ENCODE assay signal across 15 cellular contexts in the genomic region with DNA sequence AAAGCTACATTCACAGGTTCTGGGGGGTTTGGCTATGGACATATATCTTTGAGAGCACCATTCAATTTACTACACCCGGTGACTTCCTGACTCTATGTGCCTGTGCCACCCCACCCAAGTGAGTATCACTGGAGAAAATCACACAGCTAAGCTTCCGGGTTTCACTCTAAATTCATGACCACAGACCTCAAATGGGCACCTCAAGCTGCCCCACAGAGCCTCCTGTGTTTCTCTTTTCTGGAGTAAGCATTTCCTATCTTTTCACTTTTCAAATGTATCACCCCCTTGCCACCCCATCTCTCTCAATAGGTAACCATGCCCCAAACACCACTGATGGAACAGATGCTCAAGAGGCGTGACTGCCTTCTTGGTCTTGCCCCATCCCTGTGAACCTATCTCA. TPM values are rescaled to one million over a fixed set of nuclear protein-coding genes. Genes with fewer than 3 reads are reported as not detected.
DNase-seq lines count a peak whose midpoint lies in the region; ATAC-seq and TF ChIP-seq lines count a peak whose summit lies in the region.
"Had no signal": no experiment of that assay in that cellular context is flagged by ENCODE, and none has a peak within 500 bp of the region (broad histone marks: within the 10 kb centered on the region; RNA-seq: fewer than 3 reads in every experiment).

No MANE protein-coding gene starts in this region.

- peak overlapping the region; percentile 98 for H3K27ac ChIP-seq in Karpas-422 (ENCODE audit: low read length)
- H3K27ac ChIP-seq: SJCRH30, vagina had no signal

- H4K20me1 ChIP-seq in Karpas-422 (ENCODE audit: insufficient read depth, low read depth, low read length): no peaks in the 10 kb centered on the region

- H3K36me3 ChIP-seq in Karpas-422 (ENCODE audit: insufficient read depth, low read length) (no peaks in the 10 kb centered on the region), H7 (replicated peaks; ENCODE audit: control insufficient read depth, insufficient read depth, low read length) (no peaks in the 10 kb centered on the region)
- H3K36me3 ChIP-seq: SJCRH30, spleen, vagina had no signal

- peak overlapping the region; percentile 58 for H3K9ac ChIP-seq in Karpas-422 (ENCODE audit: low read length)

- H3K4me3 ChIP-seq in Karpas-422 (ENCODE audit: low read length) (peak overlapping the region; percentile 39; the same call in 1 of the 2 replicates), H7 (ENCODE audit: insufficient read depth, low read depth, low read length) (no peak overlapping the region)
- H3K4me3 ChIP-seq: SJCRH30, spleen, vagina had no signal

- no peak overlapping the region for H2AFZ ChIP-seq in Karpas-422 (ENCODE audit: low read length)

- H3K9me3 ChIP-seq in Karpas-422 (ENCODE audit: low read length): no peaks in the 10 kb centered on the region
- H3K9me3 ChIP-seq: SJCRH30, spleen, vagina had no signal

- no peaks in the 10 kb centered on the region for H3K27me3 ChIP-seq in Karpas-422 (ENCODE audit: low read length)
- no peaks in the 10 kb centered on the region; the same call in 1 of the 2 replicates for H3K27me3 ChIP-seq in H7 (ENCODE audit: control insufficient read depth, insufficient read depth, low read length)
- H3K27me3 ChIP-seq: SJCRH30, spleen, vagina had no signal

- TF ChIP-seq CTCF in progenitor cell of endocrine pancreas (IDR thresholded peaks at IDR 0.05; ENCODE audit: unreplicated experiment): no peak

- no peak overlapping the region for H3K27ac Mint-ChIP-seq in activated naive CD8-positive, alpha-beta T cell
- H3K27ac Mint-ChIP-seq in stimulated activated naive CD8-positive, alpha-beta T cell treated with anti-CD3 and anti-CD28 coated beads, Interleukin-15, amount 100 ng/mL, for 72 hours: peak overlapping the region in 1 of 2 donors; percentile 22
- H3K27ac Mint-ChIP-seq in progenitor cell of endocrine pancreas: no peak overlapping the region

- no peaks in the 10 kb centered on the region for H3K79me2 ChIP-seq in Karpas-422 (ENCODE audit: low read length)

- no peaks in the 10 kb centered on the region for H3K27me3 Mint-ChIP-seq in activated naive CD8-positive, alpha-beta T cell
- H3K27me3 Mint-ChIP-seq in stimulated activated naive CD8-positive, alpha-beta T cell treated with anti-CD3 and anti-CD28 coated beads, Interleukin-15, amount 100 ng/mL, for 72 hours: peaks cover 8% of the 10 kb centered on the region
- peaks cover 15% of the 10 kb centered on the region for H3K27me3 Mint-ChIP-seq in progenitor cell of endocrine pancreas

- no peaks in the 10 kb centered on the region for H3K9me2 ChIP-seq in Karpas-422 (replicated peaks; ENCODE audit: insufficient read depth, low read length)

- peak overlapping the region; percentile 47 for H3K4me2 ChIP-seq in Karpas-422 (ENCODE audit: low read depth, low read length, poor library complexity, severe bottlenecking)

- H3K4me1 ChIP-seq in Karpas-422 (ENCODE audit: low read length): peaks cover 95% of the 10 kb centered on the region
- H3K4me1 ChIP-seq: SJCRH30, vagina had no signal

- H3K36me3 Mint-ChIP-seq in activated naive CD8-positive, alpha-beta T cell: no peaks in the 10 kb centered on the region
- no peaks in the 10 kb centered on the region for H3K36me3 Mint-ChIP-seq in progenitor cell of endocrine pancreas (ENCODE audit: insufficient read depth)

- peak; percentile 68 for ATAC-seq in stimulated activated naive CD8-positive, alpha-beta T cell treated with anti-CD3 and anti-CD28 coated beads, Interleukin-15, amount 100 ng/mL, for 72 hours

- DNase-seq in activated effector memory CD4-positive, alpha-beta T cell treated with anti-CD3 and anti-CD28 coated beads, Interleukin-2, amount 50 U/mL, for 16 hours: peak; percentile 55
- no peak for DNase-seq in activated effector memory CD4-positive, alpha-beta T cell treated with Interleukin-2 at 50 U/mL for 16 hours
- peak; percentile 52 for DNase-seq in Karpas-422
- DNase-seq in stimulated activated naive CD8-positive, alpha-beta T cell treated with anti-CD3 and anti-CD28 coated beads, Interleukin-15, amount 100 ng/mL, for 72 hours: peak in 1 of 2 donors; percentile 43
- no peak for DNase-seq in H7
- DNase-seq in activated CD8-positive, alpha-beta memory T cell treated with anti-CD3 and anti-CD28 coated beads for 24 hours: no peak
- DNase-seq in progenitor cell of endocrine pancreas (ENCODE audit: low spot score, unreplicated experiment): no peak
- DNase-seq: DND-41, NCI-H187, NCI-H774, nucleus accumbens, SJCRH30, spleen had no signal

- peak overlapping the region; percentile 46 for H3K4me3 Mint-ChIP-seq in activated naive CD8-positive, alpha-beta T cell
- H3K4me3 Mint-ChIP-seq in stimulated activated naive CD8-positive, alpha-beta T cell treated with anti-CD3 and anti-CD28 coated beads, Interleukin-15, amount 100 ng/mL, for 72 hours: no peak overlapping the region
- no peak overlapping the region for H3K4me3 Mint-ChIP-seq in progenitor cell of endocrine pancreas (ENCODE audit: low read depth)

- H3K9me3 Mint-ChIP-seq in activated naive CD8-positive, alpha-beta T cell (ENCODE audit: low read depth): no peaks in the 10 kb centered on the region
- H3K9me3 Mint-ChIP-seq in stimulated activated naive CD8-positive, alpha-beta T cell treated with anti-CD3 and anti-CD28 coated beads, Interleukin-15, amount 100 ng/mL, for 72 hours: peaks cover 0 to 4% of the 10 kb centered on the region in 2 donors
- peaks cover 4% of the 10 kb centered on the region for H3K9me3 Mint-ChIP-seq in progenitor cell of endocrine pancreas (ENCODE audit: low read depth)

- peaks cover 49% of the 10 kb centered on the region for H3K4me1 Mint-ChIP-seq in activated naive CD8-positive, alpha-beta T cell (ENCODE audit: low read depth)
- H3K4me1 Mint-ChIP-seq in stimulated activated naive CD8-positive, alpha-beta T cell treated with anti-CD3 and anti-CD28 coated beads, Interleukin-15, amount 100 ng/mL, for 72 hours: peaks cover 74% of the 10 kb centered on the region
- no peaks in the 10 kb centered on the region for H3K4me1 Mint-ChIP-seq in progenitor cell of endocrine pancreas (ENCODE audit: low read depth)

RNA-seq across cellular contexts. Expression of a gene that starts 49.2 kb away (rescaled TPM):
- total RNA-seq in Karpas-422 (2014; rRNA removed; shearing (Covaris generic); ENCODE audit: low replicate concordance): 77.9 and 93.3 TPM in 2 replicates
- 17.1 and 17.6 TPM in 2 replicates for total RNA-seq in H7 (2014; rRNA removed; shearing (Covaris generic))
- 23.9 and 24.4 TPM in 2 replicates for total RNA-seq in progenitor cell of endocrine pancreas

Comparison
In these comparisons a context has a peak if more than half of its experiments do, and no peak if none do; other contexts are left out.
1. DNase-seq: peak in activated effector memory CD4-positive, alpha-beta T cell treated with anti-CD3 and anti-CD28 coated beads, Interleukin-2, amount 50 U/mL, for 16 hours (single experiment) and Karpas-422 (single experiment); none in activated effector memory CD4-positive, alpha-beta T cell treated with Interleukin-2 at 50 U/mL for 16 hours (single experiment), H7 (single experiment), activated CD8-positive, alpha-beta memory T cell treated with anti-CD3 and anti-CD28 coated beads for 24 hours (single experiment) and progenitor cell of endocrine pancreas (single experiment).